ENCODE assay signal across 1 cellular context in the genomic region with DNA sequence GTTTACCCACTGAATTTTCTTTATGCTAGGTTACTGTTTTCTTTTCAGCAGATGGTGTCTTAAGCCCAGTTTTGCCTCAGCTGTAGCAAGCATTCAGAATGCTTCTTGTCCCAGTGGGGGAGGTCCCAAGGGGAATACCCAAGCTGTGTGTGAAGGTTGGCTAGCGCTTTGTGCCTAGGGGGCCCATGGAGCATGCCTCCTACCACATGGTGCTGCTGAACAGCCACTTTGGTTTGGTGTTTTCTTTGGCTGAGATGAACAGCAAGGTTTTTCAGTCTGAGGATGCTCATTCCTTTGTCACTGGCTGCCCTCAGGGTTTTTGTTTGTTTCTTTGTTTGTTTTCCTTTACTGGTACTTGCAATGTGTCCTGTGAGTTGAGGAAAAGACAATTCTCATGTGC.
A peak's percentile ranks its signal among the peaks of the same experiment; 100 is the strongest.
TF ChIP-seq lines count a peak whose summit lies in the region.

No MANE protein-coding gene starts in this region.

TF ChIP-seq in H1, 55 proteins besides CTCF, POLR2A, EP300 and RAD21 (continued from another document):
- TF ChIP-seq, protein P1, sequence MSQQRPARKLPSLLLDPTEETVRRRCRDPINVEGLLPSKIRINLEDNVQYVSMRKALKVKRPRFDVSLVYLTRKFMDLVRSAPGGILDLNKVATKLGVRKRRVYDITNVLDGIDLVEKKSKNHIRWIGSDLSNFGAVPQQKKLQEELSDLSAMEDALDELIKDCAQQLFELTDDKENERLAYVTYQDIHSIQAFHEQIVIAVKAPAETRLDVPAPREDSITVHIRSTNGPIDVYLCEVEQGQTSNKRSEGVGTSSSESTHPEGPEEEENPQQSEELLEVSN (IDR thresholded peaks at IDR 0.05) = peak; percentile 71
- no peak for TF ChIP-seq TEAD4 (IDR thresholded peaks at IDR 0.05; ENCODE audit: low read depth, low read length)
TF ChIP-seq in H1: peak in this region for 2.
